In the genomic region with DNA sequence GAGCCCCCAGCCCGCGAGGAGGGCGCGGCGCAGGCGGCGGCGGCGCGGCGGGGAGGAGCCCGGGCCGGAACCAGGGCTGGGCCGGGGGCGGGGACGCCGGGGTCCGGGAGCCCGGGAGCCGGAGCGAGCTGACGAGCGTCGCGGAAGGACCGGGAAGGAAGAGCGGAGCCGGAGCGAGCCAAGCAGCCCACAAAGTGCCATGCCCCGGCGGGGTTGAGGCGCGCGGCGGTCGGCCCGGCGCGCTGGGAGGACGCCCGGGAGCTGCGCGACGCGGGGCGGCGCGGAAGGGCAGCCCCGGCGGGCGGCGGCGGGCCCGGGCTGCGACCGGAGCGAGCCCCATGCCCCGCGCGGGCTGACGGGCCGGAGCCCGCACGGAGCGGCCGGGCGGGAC, we compare ENCODE assay signal across 1 cellular context.
TF ChIP-seq lines count a peak whose summit lies in the region.

No MANE protein-coding gene starts in this region.

TF ChIP-seq in SK-N-SH treated with all-trans-retinoic acid at 6 μM for 48 hours, 23 proteins besides CTCF, POLR2A, EP300 and RAD21 (continued from another document):
- TF ChIP-seq CSDC2 (CRISPR knock-in tag; IDR thresholded peaks at IDR 0.05): no peak
- TF ChIP-seq, protein P1, sequence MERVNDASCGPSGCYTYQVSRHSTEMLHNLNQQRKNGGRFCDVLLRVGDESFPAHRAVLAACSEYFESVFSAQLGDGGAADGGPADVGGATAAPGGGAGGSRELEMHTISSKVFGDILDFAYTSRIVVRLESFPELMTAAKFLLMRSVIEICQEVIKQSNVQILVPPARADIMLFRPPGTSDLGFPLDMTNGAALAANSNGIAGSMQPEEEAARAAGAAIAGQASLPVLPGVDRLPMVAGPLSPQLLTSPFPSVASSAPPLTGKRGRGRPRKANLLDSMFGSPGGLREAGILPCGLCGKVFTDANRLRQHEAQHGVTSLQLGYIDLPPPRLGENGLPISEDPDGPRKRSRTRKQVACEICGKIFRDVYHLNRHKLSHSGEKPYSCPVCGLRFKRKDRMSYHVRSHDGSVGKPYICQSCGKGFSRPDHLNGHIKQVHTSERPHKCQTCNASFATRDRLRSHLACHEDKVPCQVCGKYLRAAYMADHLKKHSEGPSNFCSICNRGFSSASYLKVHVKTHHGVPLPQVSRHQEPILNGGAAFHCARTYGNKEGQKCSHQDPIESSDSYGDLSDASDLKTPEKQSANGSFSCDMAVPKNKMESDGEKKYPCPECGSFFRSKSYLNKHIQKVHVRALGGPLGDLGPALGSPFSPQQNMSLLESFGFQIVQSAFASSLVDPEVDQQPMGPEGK (CRISPR knock-in tag; IDR thresholded peaks at IDR 0.05; ENCODE audit: borderline replicate concordance): no peak
- TF ChIP-seq PPARA (CRISPR knock-in tag; IDR thresholded peaks at IDR 0.05; ENCODE audit: borderline replicate concordance): no peak
- TF ChIP-seq ARNTL (CRISPR knock-in tag; IDR thresholded peaks at IDR 0.05; ENCODE audit: borderline replicate concordance, low read depth): no peak
- no peak for TF ChIP-seq BACH2 (CRISPR knock-in tag; IDR thresholded peaks at IDR 0.05; ENCODE audit: borderline replicate concordance)
- TF ChIP-seq ZNF70 (CRISPR knock-in tag; IDR thresholded peaks at IDR 0.05): no peak
- no peak for TF ChIP-seq RARB (CRISPR knock-in tag; IDR thresholded peaks at IDR 0.05)
- TF ChIP-seq ZFP30 (CRISPR knock-in tag; IDR thresholded peaks at IDR 0.05): no peak
- no peak for TF ChIP-seq SNAI2 (CRISPR knock-in tag; IDR thresholded peaks at IDR 0.05)
- TF ChIP-seq, protein P2, sequence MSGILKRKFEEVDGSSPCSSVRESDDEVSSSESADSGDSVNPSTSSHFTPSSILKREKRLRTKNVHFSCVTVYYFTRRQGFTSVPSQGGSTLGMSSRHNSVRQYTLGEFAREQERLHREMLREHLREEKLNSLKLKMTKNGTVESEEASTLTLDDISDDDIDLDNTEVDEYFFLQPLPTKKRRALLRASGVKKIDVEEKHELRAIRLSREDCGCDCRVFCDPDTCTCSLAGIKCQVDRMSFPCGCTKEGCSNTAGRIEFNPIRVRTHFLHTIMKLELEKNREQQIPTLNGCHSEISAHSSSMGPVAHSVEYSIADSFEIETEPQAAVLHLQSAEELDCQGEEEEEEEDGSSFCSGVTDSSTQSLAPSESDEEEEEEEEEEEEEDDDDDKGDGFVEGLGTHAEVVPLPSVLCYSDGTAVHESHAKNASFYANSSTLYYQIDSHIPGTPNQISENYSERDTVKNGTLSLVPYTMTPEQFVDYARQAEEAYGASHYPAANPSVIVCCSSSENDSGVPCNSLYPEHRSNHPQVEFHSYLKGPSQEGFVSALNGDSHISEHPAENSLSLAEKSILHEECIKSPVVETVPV (CRISPR knock-in tag; IDR thresholded peaks at IDR 0.05): no peak
- no peak for TF ChIP-seq TOX (CRISPR knock-in tag; IDR thresholded peaks at IDR 0.05; ENCODE audit: borderline replicate concordance)
- no peak for TF ChIP-seq ZFP3 (CRISPR knock-in tag; IDR thresholded peaks at IDR 0.05)
- TF ChIP-seq, protein P3, sequence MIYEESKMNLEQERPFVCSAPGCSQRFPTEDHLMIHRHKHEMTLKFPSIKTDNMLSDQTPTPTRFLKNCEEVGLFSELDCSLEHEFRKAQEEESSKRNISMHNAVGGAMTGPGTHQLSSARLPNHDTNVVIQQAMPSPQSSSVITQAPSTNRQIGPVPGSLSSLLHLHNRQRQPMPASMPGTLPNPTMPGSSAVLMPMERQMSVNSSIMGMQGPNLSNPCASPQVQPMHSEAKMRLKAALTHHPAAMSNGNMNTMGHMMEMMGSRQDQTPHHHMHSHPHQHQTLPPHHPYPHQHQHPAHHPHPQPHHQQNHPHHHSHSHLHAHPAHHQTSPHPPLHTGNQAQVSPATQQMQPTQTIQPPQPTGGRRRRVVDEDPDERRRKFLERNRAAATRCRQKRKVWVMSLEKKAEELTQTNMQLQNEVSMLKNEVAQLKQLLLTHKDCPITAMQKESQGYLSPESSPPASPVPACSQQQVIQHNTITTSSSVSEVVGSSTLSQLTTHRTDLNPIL (CRISPR knock-in tag; IDR thresholded peaks at IDR 0.05; ENCODE audit: low read depth): no peak
- TF ChIP-seq OSR1 (CRISPR knock-in tag; IDR thresholded peaks at IDR 0.05): no peak
